In the genomic region with DNA sequence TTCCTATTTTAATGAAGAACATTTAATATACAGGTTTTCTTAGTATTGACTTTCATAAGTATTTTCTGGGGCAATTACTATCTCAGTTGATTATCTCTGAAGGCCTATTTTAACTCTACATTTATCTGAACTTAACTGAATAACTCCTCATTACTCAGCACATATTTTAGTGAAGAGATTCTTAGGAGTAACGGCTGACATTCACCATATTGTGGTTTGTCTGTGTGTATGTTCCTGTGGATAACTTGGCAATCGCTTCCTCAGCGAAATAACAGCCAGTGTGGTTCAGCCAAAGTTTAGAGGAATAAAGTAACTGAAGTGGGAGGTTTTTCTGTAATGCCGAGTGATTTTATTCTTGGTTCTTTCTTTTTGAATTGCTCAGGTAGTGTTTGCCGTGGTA, we compare ENCODE assay signal across 9 cellular contexts.
DNase-seq lines count a peak whose midpoint lies in the region; TF ChIP-seq lines count a peak whose summit lies in the region.
"Had no signal": no experiment of that assay in that cellular context is flagged by ENCODE, and none has a peak within 500 bp of the region (broad histone marks: within the 10 kb centered on the region; RNA-seq: fewer than 3 reads in every experiment).

No MANE protein-coding gene starts in this region.

- TF ChIP-seq CTCF in AG09309 (IDR thresholded peaks at IDR 0.05; ENCODE audit: control insufficient read depth, insufficient read depth, low read depth, low read length, missing control alignments) = no peak
- no peak for TF ChIP-seq CTCF in nephron progenitor cell (IDR thresholded peaks at IDR 0.05)

- POLR2A ChIA-PET in activated CD4-positive, alpha-beta memory T cell treated with anti-CD3 and anti-CD28 coated beads, Interleukin-2, amount 10 ng/mL, durations not matched to agents 7 days and 5 days (lab: Charles Lee) = no interaction called here

- no peak overlapping the region for H3K4me3 ChIP-seq in AG09309 (ENCODE audit: control insufficient read depth, low read depth, low read length)

- H3K4me3 Mint-ChIP-seq in nephron progenitor cell = no peak overlapping the region
- H3K4me3 Mint-ChIP-seq in activated CD4-positive, alpha-beta memory T cell treated with anti-CD3 and anti-CD28 coated beads, Interleukin-2, amount 10 ng/mL, durations not matched to agents 7 days and 5 days = no peak overlapping the region
- H3K4me3 Mint-ChIP-seq: T-helper 2 cell treated with Interferon-gamma antibody and Interleukin-4, amounts not matched to agents 5 μg/mL and 100 μg/mL, for 36 hours had no signal

- TF ChIP-seq POLR2A in erythroblast (IDR thresholded peaks at IDR 0.05; ENCODE audit: low read length) = no peak

- H3K4me1 Mint-ChIP-seq in nephron progenitor cell = peaks cover 13% of the 10 kb centered on the region
- no peaks in the 10 kb centered on the region for H3K4me1 Mint-ChIP-seq in activated CD4-positive, alpha-beta memory T cell treated with anti-CD3 and anti-CD28 coated beads, Interleukin-2, amount 10 ng/mL, durations not matched to agents 7 days and 5 days

- DNase-seq in AG09309 (ENCODE audit: low read depth) (peak; percentile 76), NCI-H446 treated with DMSO at 0.1 percent for 48 hours (lab: John Stamatoyannopoulos, UW) (peak; percentile 15), erythroblast (lab: John Stamatoyannopoulos, UW) (peak; percentile 20 to 68), nephron progenitor cell (no peak), DMS 273 (lab: John Stamatoyannopoulos, UW; ENCODE audit: unreplicated experiment) (no peak), D341Med (ENCODE audit: low spot score) (no peak), GM19238 (ENCODE audit: insufficient read length, low spot score) (no peak)
- no peak for DNase-seq in activated CD4-positive, alpha-beta memory T cell treated with anti-CD3 and anti-CD28 coated beads, Interleukin-2, amount 10 ng/mL, durations not matched to agents 7 days and 5 days

- no peaks in the 10 kb centered on the region for H3K27me3 Mint-ChIP-seq in nephron progenitor cell (ENCODE audit: low read depth, poor library complexity)
- H3K27me3 Mint-ChIP-seq in activated CD4-positive, alpha-beta memory T cell treated with anti-CD3 and anti-CD28 coated beads, Interleukin-2, amount 10 ng/mL, durations not matched to agents 7 days and 5 days = no peaks in the 10 kb centered on the region

- peak overlapping the region; percentile 75 for H3K27ac Mint-ChIP-seq in nephron progenitor cell
- no peak overlapping the region for H3K27ac Mint-ChIP-seq in activated CD4-positive, alpha-beta memory T cell treated with anti-CD3 and anti-CD28 coated beads, Interleukin-2, amount 10 ng/mL, durations not matched to agents 7 days and 5 days
- H3K27ac Mint-ChIP-seq: T-helper 2 cell treated with Interferon-gamma antibody and Interleukin-4, amounts not matched to agents 5 μg/mL and 100 μg/mL, for 36 hours had no signal

- peaks cover 3% of the 10 kb centered on the region for H3K9me3 Mint-ChIP-seq in nephron progenitor cell
- no peaks in the 10 kb centered on the region for H3K9me3 Mint-ChIP-seq in activated CD4-positive, alpha-beta memory T cell treated with anti-CD3 and anti-CD28 coated beads, Interleukin-2, amount 10 ng/mL, durations not matched to agents 7 days and 5 days
- H3K9me3 Mint-ChIP-seq: T-helper 2 cell treated with Interferon-gamma antibody and Interleukin-4, amounts not matched to agents 5 μg/mL and 100 μg/mL, for 36 hours had no signal

- CTCF ChIA-PET in activated CD4-positive, alpha-beta memory T cell treated with anti-CD3 and anti-CD28 coated beads, Interleukin-2, amount 10 ng/mL, durations not matched to agents 7 days and 5 days (lab: Charles Lee) = no interaction called here

- peaks cover 4% of the 10 kb centered on the region for H3K36me3 Mint-ChIP-seq in nephron progenitor cell (ENCODE audit: low read depth)
- H3K36me3 Mint-ChIP-seq in activated CD4-positive, alpha-beta memory T cell treated with anti-CD3 and anti-CD28 coated beads, Interleukin-2, amount 10 ng/mL, durations not matched to agents 7 days and 5 days (ENCODE audit: low read depth) = no peaks in the 10 kb centered on the region

Comparison
In these comparisons a context has a peak if more than half of its experiments do, and no peak if none do; other contexts are left out.
1. DNase-seq: peak in AG09309 (single experiment), NCI-H446 treated with DMSO at 0.1 percent for 48 hours (single experiment) and erythroblast (2 of 2); none in nephron progenitor cell (single experiment), DMS 273 (single experiment), D341Med (single experiment), activated CD4-positive, alpha-beta memory T cell treated with anti-CD3 and anti-CD28 coated beads, Interleukin-2, amount 10 ng/mL, durations not matched to agents 7 days and 5 days (single experiment) and GM19238 (single experiment).